ENCODE assay signal across 25 cellular contexts in the genomic region with DNA sequence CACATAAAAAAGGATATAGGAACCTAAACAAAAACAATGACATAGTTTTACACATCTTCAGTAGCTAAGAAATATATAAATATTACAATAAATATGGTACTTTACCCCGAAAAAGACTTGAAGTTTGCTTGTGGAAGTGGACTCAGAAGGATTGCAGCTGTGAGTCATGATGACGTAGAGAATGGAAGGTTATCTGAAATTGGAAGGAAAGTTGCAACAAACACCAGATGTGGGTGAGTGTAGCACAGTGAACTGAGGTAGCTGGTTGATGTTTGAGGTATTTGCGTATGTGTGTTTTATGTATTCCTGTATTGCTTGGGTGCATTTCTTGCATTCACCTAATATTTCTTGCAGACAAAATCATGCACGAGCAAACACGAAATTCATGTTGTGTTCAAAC.
DNase-seq lines count a peak whose midpoint lies in the region; ATAC-seq, FAIRE-seq and TF ChIP-seq lines count a peak whose summit lies in the region.
"Had no signal": no experiment of that assay in that cellular context is flagged by ENCODE, and none has a peak within 500 bp of the region (broad histone marks: within the 10 kb centered on the region; RNA-seq: fewer than 3 reads in every experiment).

No MANE protein-coding gene starts in this region.

- DNase-seq in HCEC 1CT, result peak; percentile 72
- DNase-seq in astrocyte (ENCODE audit: low read depth), result peak; percentile 75
- DNase-seq in fibroblast of peridontal ligament (ENCODE audit: extremely low read depth), result peak; percentile 85
- DNase-seq in smooth muscle cell (lab: John Stamatoyannopoulos, UW; ENCODE audit: unreplicated experiment), result no peak
- DNase-seq in activated CD4-positive, CD25-positive, alpha-beta regulatory T cell (lab: John Stamatoyannopoulos, UW), result no peak
- no peak for DNase-seq in UCSD-AML1 (lab: John Stamatoyannopoulos, UW; ENCODE audit: unreplicated experiment)
- no peak for DNase-seq in Kasumi-1 (lab: John Stamatoyannopoulos, UW)
- DNase-seq: activated CD4-positive, alpha-beta T cell treated with anti-CD3 and anti-CD28 coated beads for 4 hours; activated naive CD8-positive, alpha-beta T cell treated with anti-CD3 and anti-CD28 coated beads, Interleukin-2, amount 50 U/mL, for 24 hours; GDM1; KBM-7; left cardiac atrium; NCI-H1092; NCI-H2081 treated with DMSO at 0.1 percent for 48 hours; NCI-H510A treated with DMSO at 0.1 percent for 48 hours; psoas muscle; spleen; stimulated activated CD4-positive, alpha-beta T cell treated with anti-CD3 and anti-CD28 coated beads, Interleukin-4, amount 100 ng/mL, for 4 hours; T1000 had no signal

- H4K20me1 ChIP-seq in astrocyte (ENCODE audit: insufficient read depth, low read length) (no peaks in the 10 kb centered on the region), smooth muscle cell (ENCODE audit: low read depth) (no peaks in the 10 kb centered on the region)

- H3K27me3 ChIP-seq in astrocyte (ENCODE audit: insufficient read depth, low read length) (no peaks in the 10 kb centered on the region), smooth muscle cell (ENCODE audit: low read depth) (no peaks in the 10 kb centered on the region)
- H3K27me3 ChIP-seq: neural progenitor cell, spleen had no signal

- no peaks in the 10 kb centered on the region for H3K36me3 Mint-ChIP-seq in astrocyte (ENCODE audit: low read depth, unreplicated experiment)

- H3K9me3 ChIP-seq in astrocyte (ENCODE audit: insufficient read depth, low read depth, low read length) (no peaks in the 10 kb centered on the region), smooth muscle cell (replicated peaks; ENCODE audit: low read depth) (no peaks in the 10 kb centered on the region)
- H3K9me3 ChIP-seq: psoas muscle, spleen had no signal

- no peak overlapping the region for H3K27ac ChIP-seq in astrocyte (ENCODE audit: low read depth, low read length)
- H3K27ac ChIP-seq in smooth muscle cell (ENCODE audit: low read depth), result peak overlapping the region; percentile 19
- H3K27ac ChIP-seq: C4-2B, neural progenitor cell, psoas muscle, RWPE1, spleen had no signal

- no peaks in the 10 kb centered on the region for H3K27me3 Mint-ChIP-seq in astrocyte (ENCODE audit: low read depth, unreplicated experiment)
- H3K27me3 Mint-ChIP-seq: activated naive CD8-positive, alpha-beta T cell treated with anti-CD3 and anti-CD28 coated beads, Interleukin-2, amount 50 U/mL, for 24 hours had no signal

- H3K9ac ChIP-seq in astrocyte (ENCODE audit: low read length) (no peak overlapping the region), smooth muscle cell (ENCODE audit: low read depth) (no peak overlapping the region)
- H3K9ac ChIP-seq: neural progenitor cell had no signal

- no peaks in the 10 kb centered on the region for H3K36me3 ChIP-seq in astrocyte (ENCODE audit: insufficient read depth, low read length)
- no peaks in the 10 kb centered on the region for H3K36me3 ChIP-seq in smooth muscle cell (ENCODE audit: low read depth)
- H3K36me3 ChIP-seq: neural progenitor cell had no signal

- H3K27ac Mint-ChIP-seq in astrocyte (ENCODE audit: unreplicated experiment), result no peak overlapping the region
- H3K27ac Mint-ChIP-seq: activated naive CD8-positive, alpha-beta T cell treated with anti-CD3 and anti-CD28 coated beads, Interleukin-2, amount 50 U/mL, for 24 hours; neural progenitor cell had no signal

- H3K79me2 ChIP-seq in astrocyte (ENCODE audit: insufficient read depth, low read length) (no peaks in the 10 kb centered on the region), smooth muscle cell (ENCODE audit: low read depth) (no peaks in the 10 kb centered on the region)

- no peak overlapping the region for H3K4me3 Mint-ChIP-seq in astrocyte (ENCODE audit: unreplicated experiment)
- H3K4me3 Mint-ChIP-seq: activated naive CD8-positive, alpha-beta T cell treated with anti-CD3 and anti-CD28 coated beads, Interleukin-2, amount 50 U/mL, for 24 hours; neural progenitor cell had no signal

- ATAC-seq in HG03025 (IDR thresholded peaks at IDR 0.05; ENCODE audit: low FRiP score, unreplicated experiment), result no peak
- ATAC-seq: activated naive CD8-positive, alpha-beta T cell treated with anti-CD3 and anti-CD28 coated beads, Interleukin-2, amount 50 U/mL, for 24 hours; left cardiac atrium; psoas muscle had no signal

- no peaks in the 10 kb centered on the region for H3K4me1 Mint-ChIP-seq in astrocyte (ENCODE audit: low read depth, unreplicated experiment)
- H3K4me1 Mint-ChIP-seq: activated naive CD8-positive, alpha-beta T cell treated with anti-CD3 and anti-CD28 coated beads, Interleukin-2, amount 50 U/mL, for 24 hours had no signal

- H3K4me3 ChIP-seq in astrocyte (ENCODE audit: insufficient read depth, low read depth, low read length) (no peak overlapping the region), smooth muscle cell (no peak overlapping the region)
- H3K4me3 ChIP-seq: neural progenitor cell, psoas muscle, spleen had no signal

- WGBS in smooth muscle cell (ENCODE audit: low lambda C conversion rate), result 79% methylated on average over 5 of the region's 5 CpGs

- H3K4me2 ChIP-seq in astrocyte (ENCODE audit: low read length) (no peak overlapping the region), smooth muscle cell (no peak overlapping the region)
- H3K4me2 ChIP-seq: neural progenitor cell had no signal

- TF ChIP-seq CTCF in astrocyte (IDR thresholded peaks at IDR 0.05; ENCODE audit: insufficient read depth, low read depth, low read length), result no peak
- TF ChIP-seq CTCF in smooth muscle cell (IDR thresholded peaks at IDR 0.05; ENCODE audit: borderline replicate concordance, insufficient read depth, poor library complexity, severe bottlenecking), result no peak

- H3F3A ChIP-seq in smooth muscle cell (ENCODE audit: low read depth), result no peaks in the 10 kb centered on the region

- H2AFZ ChIP-seq in astrocyte (ENCODE audit: low read depth, low read length) (no peak overlapping the region), smooth muscle cell (ENCODE audit: low read depth) (no peak overlapping the region)
- H2AFZ ChIP-seq: neural progenitor cell had no signal

- no peaks in the 10 kb centered on the region for H3K9me3 Mint-ChIP-seq in astrocyte (ENCODE audit: unreplicated experiment)
- H3K9me3 Mint-ChIP-seq: activated naive CD8-positive, alpha-beta T cell treated with anti-CD3 and anti-CD28 coated beads, Interleukin-2, amount 50 U/mL, for 24 hours; neural progenitor cell had no signal

- FAIRE-seq in astrocyte (lab: Jason Lieb, UNC), result peak; percentile 81
- FAIRE-seq: D721Med, GM12892 had no signal

- H3K4me1 ChIP-seq in astrocyte (ENCODE audit: insufficient read depth, low read length) (peaks cover 3% of the 10 kb centered on the region), smooth muscle cell (ENCODE audit: low read depth) (peaks cover 23% of the 10 kb centered on the region)
- H3K4me1 ChIP-seq: spleen had no signal

Comparison
In these comparisons a context has a peak if more than half of its experiments do, and no peak if none do; other contexts are left out.
1. DNase-seq: peak in HCEC 1CT (single experiment), astrocyte (single experiment) and fibroblast of peridontal ligament (single experiment); none in smooth muscle cell (single experiment), activated CD4-positive, CD25-positive, alpha-beta regulatory T cell (0 of 4), UCSD-AML1 (single experiment) and Kasumi-1 (0 of 2).